In genomic region chr13:100147825-100148224, GRCh38 we compare ENCODE assay signal across 20 cellular contexts. TPM values are rescaled to one million over a fixed set of nuclear protein-coding genes. Genes with fewer than 3 reads are reported as not detected.
DNase-seq lines count a peak whose midpoint lies in the region; ATAC-seq, FAIRE-seq and TF ChIP-seq lines count a peak whose summit lies in the region.
"Had no signal": no experiment of that assay in that cellular context is flagged by ENCODE, and none has a peak within 500 bp of the region (broad histone marks: within the 10 kb centered on the region; RNA-seq: fewer than 3 reads in every experiment).

No MANE protein-coding gene starts in this region.

- DNase-seq in H9 (no peak), NT2/D1 (ENCODE audit: low read depth, low spot score) (no peak), HTR-8/SVneo (ENCODE audit: insufficient read length, low spot score) (no peak), head of caudate nucleus (no peak), HEK293T (ENCODE audit: extremely low spot score) (no peak)
- DNase-seq: AML-193; Caco-2; CD4-positive, alpha-beta T cell; GDM1; GM23248; KBM-7 had no signal

- H3K4me3 ChIP-seq in NT2/D1 (ENCODE audit: insufficient read length, low read depth) (no peak overlapping the region), iPS-20b (ENCODE audit: low read length) (no peak overlapping the region)
- H3K4me3 ChIP-seq: A549, GM23248 had no signal

- no peak overlapping the region for H3T11ph ChIP-seq in H9 (ENCODE audit: low read length)

- POLR2A ChIA-PET in HEK293T (lab: Yijun Ruan, JAX), result interaction anchor here (0.9 kb wide), 1 partner anchor 58 kb away, joined by 3 read pairs; no protein-coding TSS in a partner anchor

- no peak overlapping the region for H3K9ac ChIP-seq in H9 (ENCODE audit: extremely low read depth, insufficient read length, low read length)
- H3K9ac ChIP-seq in NT2/D1 (ENCODE audit: insufficient read length, low read depth), result peak overlapping the region; percentile 8
- H3K9ac ChIP-seq in iPS-20b (ENCODE audit: low read depth, low read length), result peak overlapping the region; percentile 58; the same call in 1 of the 2 replicates
- H3K9ac ChIP-seq: GM23248 had no signal

- H3K27me3 Mint-ChIP-seq in H9 (ENCODE audit: low read depth), result no peaks in the 10 kb centered on the region
- H3K27me3 Mint-ChIP-seq in stimulated activated memory B cell treated with anti-CD40 and anti-IgM and Interleukin-4, amounts not matched to agents 10 μg/mL and 1 μg/mL and 100 μg/mL, for 72 hours, result no peaks in the 10 kb centered on the region
- H3K27me3 Mint-ChIP-seq: CD4-positive, alpha-beta T cell; IgD-negative memory B cell had no signal

- no peaks in the 10 kb centered on the region for H3K27me3 ChIP-seq in H9 (ENCODE audit: insufficient read depth, low read length)
- no peaks in the 10 kb centered on the region for H3K27me3 ChIP-seq in NT2/D1 (ENCODE audit: insufficient read depth, insufficient read length)
- H3K27me3 ChIP-seq in iPS-20b (ENCODE audit: insufficient read depth, low read length), result no peaks in the 10 kb centered on the region

- H3K36me3 Mint-ChIP-seq in H9 (ENCODE audit: insufficient read depth in 1 of 3, low read depth in 3 of 3), result peaks cover 21 to 33% (median 26%) of the 10 kb centered on the region in 3 experiments
- peaks cover 27% of the 10 kb centered on the region for H3K36me3 Mint-ChIP-seq in stimulated activated memory B cell treated with anti-CD40 and anti-IgM and Interleukin-4, amounts not matched to agents 10 μg/mL and 1 μg/mL and 100 μg/mL, for 72 hours

- H3K4me3 Mint-ChIP-seq in H9, result no peak overlapping the region
- H3K4me3 Mint-ChIP-seq in stimulated activated memory B cell treated with anti-CD40 and anti-IgM and Interleukin-4, amounts not matched to agents 10 μg/mL and 1 μg/mL and 100 μg/mL, for 72 hours, result no peak overlapping the region
- H3K4me3 Mint-ChIP-seq: CD4-positive, alpha-beta T cell; IgD-negative memory B cell had no signal

- no peak overlapping the region for H4K8ac ChIP-seq in H9 (replicated peaks; ENCODE audit: insufficient read length, low read depth, low read length)

- WGBS in H9 (ENCODE audit: extremely low coverage, insufficient read length, low lambda C conversion rate), result no CpG with 5 or more reads among the region's 4 CpGs

- no peak overlapping the region for H2BK20ac ChIP-seq in H9 (ENCODE audit: low read depth, low read length, poor library complexity, severe bottlenecking)

- H3K23ac ChIP-seq in H9 (ENCODE audit: insufficient read length, low read depth, low read length), result no peak overlapping the region

- H4K91ac ChIP-seq in H9 (ENCODE audit: insufficient read length, low read depth, low read length), result no peak overlapping the region

- no peaks in the 10 kb centered on the region for H4K20me1 ChIP-seq in H9 (ENCODE audit: control insufficient read depth, insufficient read depth, insufficient read length)

- H3K4ac ChIP-seq in H9 (ENCODE audit: low read depth, low read length), result no peak overlapping the region

- H2AFZ ChIP-seq in H9 (ENCODE audit: low read length), result no peak overlapping the region
- H2AFZ ChIP-seq: GM23248 had no signal

- no peak overlapping the region for H3K18ac ChIP-seq in H9 (ENCODE audit: insufficient read length, low read depth, low read length)

- H3K27ac ChIP-seq in H9 (ENCODE audit: insufficient read length, low read depth, low read length), result peak overlapping the region; percentile 41
- H3K27ac ChIP-seq in iPS-20b (ENCODE audit: low read length), result peak overlapping the region; percentile 91
- H3K27ac ChIP-seq: A549, C4-2B, GM23248 had no signal

- H3K79me2 ChIP-seq in H9 (ENCODE audit: insufficient read depth, low read length), result no peaks in the 10 kb centered on the region

- CTCF ChIA-PET in HEK293T (lab: Yijun Ruan, JAX), result interaction anchor here (0.7 kb wide), 1 partner anchor 40 kb away, joined by 3 read pairs; no protein-coding TSS in a partner anchor

- H2BK12ac ChIP-seq in H9 (ENCODE audit: insufficient read length, low read depth, low read length), result no peak overlapping the region

- H4K5ac ChIP-seq in H9 (ENCODE audit: insufficient read length, low read depth, low read length), result no peak overlapping the region

- H2AK5ac ChIP-seq in H9 (ENCODE audit: insufficient read length, low read length), result no peak overlapping the region

- H3K4me2 ChIP-seq in H9 (ENCODE audit: insufficient read depth, insufficient read length, low read length), result no peak overlapping the region
- H3K4me2 ChIP-seq: A549 had no signal

- H2BK120ac ChIP-seq in H9 (ENCODE audit: low read depth, low read length, poor library complexity, severe bottlenecking), result no peak overlapping the region

- H2BK15ac ChIP-seq in H9 (ENCODE audit: low read depth, low read length), result no peak overlapping the region

- H3K23me2 ChIP-seq in H9 (ENCODE audit: insufficient read length, low read depth, low read length, poor library complexity, severe bottlenecking), result no peaks in the 10 kb centered on the region

- FAIRE-seq in HTR-8/SVneo (lab: Jason Lieb, UNC), result no peak
- FAIRE-seq: A549, D721Med, GM12892, GM18507, HepG2 had no signal

- H3K36me3 ChIP-seq in NT2/D1 (ENCODE audit: insufficient read depth, insufficient read length, low read length) (peaks cover 3% of the 10 kb centered on the region), iPS-20b (ENCODE audit: insufficient read depth, low read depth, low read length) (peaks cover 12% of the 10 kb centered on the region; the same call in 1 of the 2 replicates)

- H3K9me3 ChIP-seq in H9 (ENCODE audit: control insufficient read depth, low read depth, low read length) (no peaks in the 10 kb centered on the region), NT2/D1 (ENCODE audit: insufficient read depth, low read length) (no peaks in the 10 kb centered on the region), iPS-20b (ENCODE audit: insufficient read depth, low read depth, low read length) (no peaks in the 10 kb centered on the region)
- H3K9me3 ChIP-seq: A549, Caco-2 had no signal

- no peaks in the 10 kb centered on the region for H3K79me1 ChIP-seq in H9 (ENCODE audit: insufficient read depth, low read depth, low read length, poor library complexity, severe bottlenecking)

- no peak overlapping the region for H3K14ac ChIP-seq in H9 (ENCODE audit: insufficient read depth, low read length)

- H3K4me1 ChIP-seq in H9 (ENCODE audit: insufficient read depth, low read length) (peaks cover 6% of the 10 kb centered on the region; the same call in 1 of the 2 replicates), NT2/D1 (ENCODE audit: insufficient read depth, insufficient read length) (no peaks in the 10 kb centered on the region), iPS-20b (ENCODE audit: insufficient read depth, low read length) (peaks cover 32% of the 10 kb centered on the region)
- H3K4me1 ChIP-seq: A549, Caco-2 had no signal

- ATAC-seq in stimulated activated memory B cell treated with anti-CD40 and anti-IgM and Interleukin-4, amounts not matched to agents 10 μg/mL and 1 μg/mL and 100 μg/mL, for 72 hours, result no peak
- ATAC-seq: A549, HepG2 had no signal

- TF ChIP-seq CTCF in H9 (conservative IDR thresholded peaks at IDR 0.05), result no peak

- H2BK5ac ChIP-seq in H9 (ENCODE audit: insufficient read length, low read length), result no peak overlapping the region

- H3K56ac ChIP-seq in H9 (ENCODE audit: insufficient read length, low read depth, low read length), result no peak overlapping the region

- peak overlapping the region; percentile 84 to 97 (median 90); a peak in 6 of 7 replicates for H3K27ac Mint-ChIP-seq in H9
- no peak overlapping the region for H3K27ac Mint-ChIP-seq in stimulated activated memory B cell treated with anti-CD40 and anti-IgM and Interleukin-4, amounts not matched to agents 10 μg/mL and 1 μg/mL and 100 μg/mL, for 72 hours
- H3K27ac Mint-ChIP-seq: CD4-positive, alpha-beta T cell; IgD-negative memory B cell had no signal

- H3K4me1 Mint-ChIP-seq in H9, result peaks cover 39 to 49% of the 10 kb centered on the region in 2 experiments
- H3K4me1 Mint-ChIP-seq in stimulated activated memory B cell treated with anti-CD40 and anti-IgM and Interleukin-4, amounts not matched to agents 10 μg/mL and 1 μg/mL and 100 μg/mL, for 72 hours, result no peaks in the 10 kb centered on the region
- H3K4me1 Mint-ChIP-seq: IgD-negative memory B cell had no signal

- intact Hi-C loops in head of caudate nucleus (cut with DNase I), result no loop called here

- H3K9me3 Mint-ChIP-seq in H9, result peaks cover 0 to 2% of the 10 kb centered on the region in 2 experiments; a peak in 1 of 5 replicates
- no peaks in the 10 kb centered on the region for H3K9me3 Mint-ChIP-seq in stimulated activated memory B cell treated with anti-CD40 and anti-IgM and Interleukin-4, amounts not matched to agents 10 μg/mL and 1 μg/mL and 100 μg/mL, for 72 hours
- H3K9me3 Mint-ChIP-seq: IgD-negative memory B cell had no signal

TF ChIP-seq in HEK293T, 16 proteins besides CTCF, POLR2A, EP300 and RAD21:
- no peak for TF ChIP-seq FOXM1 (IDR thresholded peaks at IDR 0.05; ENCODE audit: borderline replicate concordance)
- no peak for TF ChIP-seq ARNT (IDR thresholded peaks at IDR 0.05)
- no peak for TF ChIP-seq ELF4 (IDR thresholded peaks at IDR 0.05)
- no peak for TF ChIP-seq ZNF384 (IDR thresholded peaks at IDR 0.05)
- no peak for TF ChIP-seq CTBP1 (IDR thresholded peaks at IDR 0.05; ENCODE audit: borderline replicate concordance)
- TF ChIP-seq FOXK2 (IDR thresholded peaks at IDR 0.05), result no peak
- TF ChIP-seq L3MBTL2 (conservative IDR thresholded peaks at IDR 0.05), result no peak
- TF ChIP-seq PKNOX1 (IDR thresholded peaks at IDR 0.05), result no peak
- no peak for TF ChIP-seq NFRKB (IDR thresholded peaks at IDR 0.05)
- TF ChIP-seq TARDBP (IDR thresholded peaks at IDR 0.05), result no peak
- no peak for TF ChIP-seq BHLHE40 (IDR thresholded peaks at IDR 0.05; ENCODE audit: borderline replicate concordance)
- TF ChIP-seq LEF1 (IDR thresholded peaks at IDR 0.05; ENCODE audit: borderline replicate concordance), result no peak

RNA-seq across cellular contexts. Expression of gene PCCA, which starts 58.9 kb away (rescaled TPM):
- total RNA-seq in H9 (2021), result 54.2 and 56.5 TPM in 2 replicates
